In genomic region chr12:16349132-16349463, GRCh38 we compare ENCODE assay signal across 8 cellular contexts. TPM values are rescaled to one million over a fixed set of nuclear protein-coding genes. Genes with fewer than 3 reads are reported as not detected.
DNase-seq lines count a peak whose midpoint lies in the region; ATAC-seq and TF ChIP-seq lines count a peak whose summit lies in the region.

No MANE protein-coding gene starts in this region.

- no peaks in the 10 kb centered on the region for H3K36me3 Mint-ChIP-seq in CD8-positive, alpha-beta memory T cell
- no peaks in the 10 kb centered on the region for H3K36me3 Mint-ChIP-seq in activated CD4-positive, alpha-beta T cell treated with anti-CD3 and anti-CD28 coated beads for 36 hours (ENCODE audit: low read depth)

- H3K9me3 ChIP-seq in right cardiac atrium (ENCODE audit: control insufficient read depth, low read length) (no peaks in the 10 kb centered on the region), skeletal muscle satellite cell (replicated peaks; ENCODE audit: low read length) (no peaks in the 10 kb centered on the region)
- H3K9me3 ChIP-seq in CD8-positive, alpha-beta memory T cell (ENCODE audit: low read length) = no peaks in the 10 kb centered on the region

- H3K27me3 ChIP-seq in right cardiac atrium (ENCODE audit: control insufficient read depth, insufficient read depth) = no peaks in the 10 kb centered on the region
- no peaks in the 10 kb centered on the region for H3K27me3 ChIP-seq in skeletal muscle satellite cell (ENCODE audit: control insufficient read depth, insufficient read depth, low read length)
- no peaks in the 10 kb centered on the region for H3K27me3 ChIP-seq in CD8-positive, alpha-beta memory T cell (ENCODE audit: insufficient read depth, low read length, poor library complexity, severe bottlenecking)

- peak overlapping the region; percentile 86 for H3K4me2 ChIP-seq in skeletal muscle satellite cell (ENCODE audit: low read length)

- peaks cover 0 to 5% of the 10 kb centered on the region in 2 donors for H3K27me3 Mint-ChIP-seq in CD8-positive, alpha-beta memory T cell
- H3K27me3 Mint-ChIP-seq in activated CD4-positive, alpha-beta T cell treated with anti-CD3 and anti-CD28 coated beads for 36 hours = peaks cover 12% of the 10 kb centered on the region

- peaks cover 16% of the 10 kb centered on the region for H3K36me3 ChIP-seq in skeletal muscle satellite cell (ENCODE audit: insufficient read depth, low read length)
- no peaks in the 10 kb centered on the region for H3K36me3 ChIP-seq in CD8-positive, alpha-beta memory T cell (ENCODE audit: insufficient read depth, low read length)

- no peak overlapping the region for H3K27ac Mint-ChIP-seq in CD8-positive, alpha-beta memory T cell
- H3K27ac Mint-ChIP-seq in activated CD4-positive, alpha-beta T cell treated with anti-CD3 and anti-CD28 coated beads for 36 hours = no peak overlapping the region

- peak overlapping the region; percentile 39 for H3K27ac ChIP-seq in right cardiac atrium (ENCODE audit: low read length)
- H3K27ac ChIP-seq in CD8-positive, alpha-beta memory T cell (ENCODE audit: low read depth, low read length) = no peak overlapping the region

- ATAC-seq in HG02798 (IDR thresholded peaks at IDR 0.05; ENCODE audit: poor library complexity, unreplicated experiment) (peak; percentile 29), right cardiac atrium (peak; percentile 82 to 83)
- no peak for ATAC-seq in activated CD4-positive, alpha-beta T cell treated with anti-CD3 and anti-CD28 coated beads for 36 hours

- no peaks in the 10 kb centered on the region for H3K4me1 Mint-ChIP-seq in CD8-positive, alpha-beta memory T cell
- no peaks in the 10 kb centered on the region for H3K4me1 Mint-ChIP-seq in activated CD4-positive, alpha-beta T cell treated with anti-CD3 and anti-CD28 coated beads for 36 hours

- peak; percentile 72 to 74 for DNase-seq in AML-193 (lab: John Stamatoyannopoulos, UW)
- DNase-seq in right cardiac atrium = peak; percentile 67 to 83 (median 70)
- DNase-seq in NCI-H187 treated with DMSO at 0.1 percent for 48 hours (lab: John Stamatoyannopoulos, UW) = no peak
- no peak for DNase-seq in CD8-positive, alpha-beta memory T cell
- no peak for DNase-seq in activated CD4-positive, alpha-beta T cell treated with anti-CD3 and anti-CD28 coated beads for 36 hours

- TF ChIP-seq CTCF in WI38 (IDR thresholded peaks at IDR 0.05; ENCODE audit: low read depth, low read length) = no peak

- H3K9me3 Mint-ChIP-seq in CD8-positive, alpha-beta memory T cell = peaks cover 0 to 15% (median 2%) of the 10 kb centered on the region in 5 donors
- no peaks in the 10 kb centered on the region for H3K9me3 Mint-ChIP-seq in activated CD4-positive, alpha-beta T cell treated with anti-CD3 and anti-CD28 coated beads for 36 hours (ENCODE audit: low read depth)

- H3K4me3 ChIP-seq in WI38 (ENCODE audit: low read depth, low read length) = peak overlapping the region; percentile 84
- H3K4me3 ChIP-seq in right cardiac atrium (ENCODE audit: low read length) = peak overlapping the region; percentile 12
- peak overlapping the region; percentile 78 for H3K4me3 ChIP-seq in skeletal muscle satellite cell (ENCODE audit: low read length)
- no peak overlapping the region for H3K4me3 ChIP-seq in CD8-positive, alpha-beta memory T cell (ENCODE audit: low read length)

- H3K4me1 ChIP-seq in right cardiac atrium (ENCODE audit: control insufficient read depth, insufficient read depth, low read length) = no peaks in the 10 kb centered on the region
- H3K4me1 ChIP-seq in skeletal muscle satellite cell (ENCODE audit: control insufficient read depth, insufficient read depth, low read length) = peaks cover 52% of the 10 kb centered on the region
- no peaks in the 10 kb centered on the region for H3K4me1 ChIP-seq in CD8-positive, alpha-beta memory T cell (ENCODE audit: insufficient read depth, low read length)

- H3K9ac ChIP-seq in skeletal muscle satellite cell (ENCODE audit: low read depth, low read length) = peak overlapping the region; percentile 96

- intact Hi-C loops in right cardiac atrium (cut with DNase I) = no loop called here
- intact Hi-C loops in activated CD4-positive, alpha-beta T cell treated with anti-CD3 and anti-CD28 coated beads for 36 hours (cut with DNase I, micrococcal nuclease) = no loop called here

- CTCF ChIA-PET in CD8-positive, alpha-beta memory T cell (lab: Charles Lee) = no interaction called here
- CTCF ChIA-PET in activated CD4-positive, alpha-beta T cell treated with anti-CD3 and anti-CD28 coated beads for 36 hours (lab: Charles Lee) = no interaction called here

- WGBS in right cardiac atrium = 43% methylated on average over 3 of the region's 3 CpGs

- no peak overlapping the region for H3K4me3 Mint-ChIP-seq in CD8-positive, alpha-beta memory T cell
- H3K4me3 Mint-ChIP-seq in activated CD4-positive, alpha-beta T cell treated with anti-CD3 and anti-CD28 coated beads for 36 hours = no peak overlapping the region

- POLR2A ChIA-PET in CD8-positive, alpha-beta memory T cell (lab: Charles Lee) = no interaction called here
- POLR2A ChIA-PET in activated CD4-positive, alpha-beta T cell treated with anti-CD3 and anti-CD28 coated beads for 36 hours (lab: Charles Lee) = no interaction called here

RNA-seq across cellular contexts. Expression of gene MGST1, which starts 1.7 kb away (rescaled TPM):
- 100 to 1,000 TPM in 1 of 4 donors, 10 to 100 TPM in 3; 19.9 to 115 (median 69.7) TPM for total RNA-seq in right cardiac atrium
- 149 TPM for polyA plus RNA-seq in right cardiac atrium
- 253 and 258 TPM in 2 replicates for total RNA-seq in skeletal muscle satellite cell (2012; rRNA removed)
- total RNA-seq in CD8-positive, alpha-beta memory T cell = under 1 TPM; 0.24 to 0.33 TPM
- polyA plus RNA-seq in CD8-positive, alpha-beta memory T cell = not detected
- not detected for total RNA-seq in activated CD4-positive, alpha-beta T cell treated with anti-CD3 and anti-CD28 coated beads for 36 hours

Comparison
In these comparisons a context has a peak if more than half of its experiments do, and no peak if none do; other contexts are left out.
1. DNase-seq: peak in AML-193 (2 of 2) and right cardiac atrium (3 of 3); none in NCI-H187 treated with DMSO at 0.1 percent for 48 hours (single experiment), CD8-positive, alpha-beta memory T cell (0 of 5) and activated CD4-positive, alpha-beta T cell treated with anti-CD3 and anti-CD28 coated beads for 36 hours (single experiment).
2. RNA of gene MGST1, which starts 1.7 kb away (total RNA-seq): 19.9 to 115 TPM in right cardiac atrium; 0.24 to 0.33 TPM in CD8-positive, alpha-beta memory T cell and not detected in activated CD4-positive, alpha-beta T cell treated with anti-CD3 and anti-CD28 coated beads for 36 hours; every median in the first group is over 10 times any median in the second.